ENCODE assay signal across 26 cellular contexts in genomic region chr1:182368903-182369302, GRCh38. TPM values are rescaled to one million over a fixed set of nuclear protein-coding genes. Genes with fewer than 3 reads are reported as not detected.
"Had no signal": no experiment of that assay in that cellular context is flagged by ENCODE, and none has a peak within 500 bp of the region (broad histone marks: within the 10 kb centered on the region; RNA-seq: fewer than 3 reads in every experiment).

No MANE protein-coding gene starts in this region.

- H3K4me1 Mint-ChIP-seq: central memory CD8-positive, alpha-beta T cell; nephron progenitor cell; stimulated activated naive B cell treated with anti-CD40 and anti-IgM and Interleukin-4, amounts not matched to agents 10 μg/mL and 1 μg/mL and 100 μg/mL, for 72 hours had no signal

- H3K27ac ChIP-seq: colonic mucosa, gastroesophageal sphincter, heart left ventricle, spleen, thoracic aorta, upper lobe of right lung, VCaP had no signal

- DNase-seq: activated CD4-positive, CD25-positive, alpha-beta regulatory T cell treated with anti-CD3 and anti-CD28 coated beads, Interleukin-2, amount 50 U/mL, for 72 hours; activated CD8-positive, alpha-beta memory T cell treated with anti-CD3 and anti-CD28 coated beads for 24 hours; activated CD8-positive, alpha-beta memory T cell treated with anti-CD3 and anti-CD28 coated beads, Interleukin-2, amount 50 U/mL, for 48 hours; activated effector memory CD4-positive, alpha-beta T cell treated with anti-CD3 and anti-CD28 coated beads, Interleukin-2, amount 50 U/mL, for 16 hours; activated naive CD4-positive, alpha-beta T cell treated with anti-CD3 and anti-CD28 coated beads, Interleukin-2, amount 50 U/mL, for 16 hours; activated T-cell treated with anti-CD3 and anti-CD28 coated beads, Interleukin-2, amount 50 U/mL, for 72 hours; aorta; colonic mucosa; heart left ventricle; kidney; nephron progenitor cell; occipital lobe; posterior cingulate gyrus; spleen; stimulated activated CD4-positive, alpha-beta T cell treated with anti-CD3 and anti-CD28 coated beads, Interleukin-4, amount 100 ng/mL, for 4 hours; stimulated activated naive B cell treated with anti-CD40 and anti-IgM and Interleukin-4, amounts not matched to agents 10 μg/mL and 1 μg/mL and 100 μg/mL, for 72 hours; upper lobe of right lung had no signal

- H3K27ac Mint-ChIP-seq: activated T-cell treated with anti-CD3 and anti-CD28 coated beads, Interleukin-2, amount 50 U/mL, for 72 hours; nephron progenitor cell; stimulated activated naive B cell treated with anti-CD40 and anti-IgM and Interleukin-4, amounts not matched to agents 10 μg/mL and 1 μg/mL and 100 μg/mL, for 72 hours had no signal

- H3K36me3 Mint-ChIP-seq: stimulated activated naive B cell treated with anti-CD40 and anti-IgM and Interleukin-4, amounts not matched to agents 10 μg/mL and 1 μg/mL and 100 μg/mL, for 72 hours had no signal

- H3K36me3 ChIP-seq: colonic mucosa, gastroesophageal sphincter, heart left ventricle, spleen, thoracic aorta, upper lobe of right lung had no signal

- H3K9me3 ChIP-seq: colonic mucosa, gastroesophageal sphincter, heart left ventricle, spleen, thoracic aorta, upper lobe of right lung had no signal

- H3K4me3 ChIP-seq: colonic mucosa, gastroesophageal sphincter, heart left ventricle, thoracic aorta, upper lobe of right lung had no signal

- H3K4me3 Mint-ChIP-seq: activated T-cell treated with anti-CD3 and anti-CD28 coated beads, Interleukin-2, amount 50 U/mL, for 72 hours; central memory CD8-positive, alpha-beta T cell; nephron progenitor cell; stimulated activated naive B cell treated with anti-CD40 and anti-IgM and Interleukin-4, amounts not matched to agents 10 μg/mL and 1 μg/mL and 100 μg/mL, for 72 hours had no signal

- H3K4me1 ChIP-seq: colonic mucosa, upper lobe of right lung had no signal

- H3K27me3 ChIP-seq: colonic mucosa, gastroesophageal sphincter, heart left ventricle, spleen, upper lobe of right lung had no signal

- H3K9me3 Mint-ChIP-seq: activated T-cell treated with anti-CD3 and anti-CD28 coated beads, Interleukin-2, amount 50 U/mL, for 72 hours; central memory CD8-positive, alpha-beta T cell; nephron progenitor cell; stimulated activated naive B cell treated with anti-CD40 and anti-IgM and Interleukin-4, amounts not matched to agents 10 μg/mL and 1 μg/mL and 100 μg/mL, for 72 hours had no signal

- ATAC-seq: esophagus mucosa; gastroesophageal sphincter; heart left ventricle; left lobe of liver; stimulated activated naive B cell treated with anti-CD40 and anti-IgM and Interleukin-4, amounts not matched to agents 10 μg/mL and 1 μg/mL and 100 μg/mL, for 72 hours; upper lobe of right lung had no signal

- FAIRE-seq: kidney had no signal

RNA-seq across cellular contexts. Expression of gene TEDDM1, which starts 31.6 kb away (rescaled TPM):
- total RNA-seq: activated T-cell treated with anti-CD3 and anti-CD28 coated beads, Interleukin-2, amount 50 U/mL, for 72 hours; aorta; colonic mucosa; esophagus mucosa; gastroesophageal sphincter; heart left ventricle; kidney; left lobe of liver; lung microvascular endothelial cell; myocyte; occipital lobe; renal cortical epithelial cell; spleen; thoracic aorta; upper lobe of right lung had no signal
- polyA plus RNA-seq: aorta, heart left ventricle, spleen had no signal
